In genomic region chr7:100153713-100154519, GRCh38 we compare ENCODE assay signal across 18 cellular contexts. TPM values are rescaled to one million over a fixed set of nuclear protein-coding genes. Genes with fewer than 3 reads are reported as not detected.
A peak's percentile ranks its signal among the peaks of the same experiment; 100 is the strongest.
DNase-seq lines count a peak whose midpoint lies in the region; ATAC-seq, FAIRE-seq and TF ChIP-seq lines count a peak whose summit lies in the region.
"Had no signal": no experiment of that assay in that cellular context is flagged by ENCODE, and none has a peak within 500 bp of the region (broad histone marks: within the 10 kb centered on the region; RNA-seq: fewer than 3 reads in every experiment).

No MANE protein-coding gene starts in this region.

- H3K4me1 ChIP-seq in SK-N-SH (ENCODE audit: control insufficient read depth in 1 of 2, insufficient read depth in 2 of 2, low read depth in 1 of 2, low read length in 1 of 2): peaks cover 18 to 21% of the 10 kb centered on the region in 2 experiments; a peak in 2 of 4 replicates
- H3K4me1 ChIP-seq in PC-9 (replicated peaks; ENCODE audit: insufficient read depth): peaks cover 44% of the 10 kb centered on the region
- peaks cover 5 to 8% of the 10 kb centered on the region in 2 donors for H3K4me1 ChIP-seq in small intestine (ENCODE audit: control insufficient read depth in 2 of 2, insufficient read depth in 1 of 2, low read depth in 1 of 2, low read length in 1 of 2)
- no peaks in the 10 kb centered on the region for H3K4me1 ChIP-seq in aorta (ENCODE audit: control insufficient read depth in 1 of 2, insufficient read depth in 2 of 2, low read length in 2 of 2)

- peaks cover 7% of the 10 kb centered on the region for H3K36me3 Mint-ChIP-seq in chondrocyte (ENCODE audit: low read depth)

- TF ChIP-seq CTCF in SK-N-SH (IDR thresholded peaks at IDR 0.05): no peak
- no peak for TF ChIP-seq CTCF in PC-9 (conservative IDR thresholded peaks at IDR 0.05)
- no peak for TF ChIP-seq CTCF in chondrocyte (IDR thresholded peaks at IDR 0.05)

- FAIRE-seq in small intestine (lab: Jason Lieb, UNC): no peak
- FAIRE-seq: A204.1, GM12891, HTR-8/SVneo had no signal

- H2AFZ ChIP-seq in SK-N-SH (ENCODE audit: low read depth): no peak overlapping the region
- no peak overlapping the region for H2AFZ ChIP-seq in PC-9

- no peaks in the 10 kb centered on the region for H3K27me3 ChIP-seq in SK-N-SH (ENCODE audit: insufficient read depth)
- H3K27me3 ChIP-seq in PC-9 (ENCODE audit: insufficient read depth, low read depth): no peaks in the 10 kb centered on the region
- no peaks in the 10 kb centered on the region for H3K27me3 ChIP-seq in small intestine (ENCODE audit: control insufficient read depth in 2 of 2, insufficient read depth in 2 of 2, low read length in 2 of 2)
- H3K27me3 ChIP-seq in aorta (ENCODE audit: control insufficient read depth in 1 of 2, insufficient read depth in 2 of 2, low read length in 1 of 2): no peaks in the 10 kb centered on the region

- ATAC-seq in SK-N-SH treated with all-trans-retinoic acid at 6 μM for 48 hours (no peak), aorta (ENCODE audit: low FRiP score) (no peak), HG03469 (IDR thresholded peaks at IDR 0.05; ENCODE audit: unreplicated experiment) (no peak)
- ATAC-seq: activated CD4-positive, CD25-positive, alpha-beta regulatory T cell treated with anti-CD3 and anti-CD28 coated beads, Interleukin-2, amount 50 U/mL, for 24 hours; HCT116 had no signal

- BruUV-seq in PC-9 (replicated peaks; lab: Mats Ljungman, UMichigan): no TSS peak

- 92% methylated on average over 12 of the region's 15 CpGs for WGBS in SK-N-SH (ENCODE audit: low lambda C conversion rate)
- WGBS in small intestine, 3 donors: 20 to 66% (median 38%) methylated on average over 15 of the region's 15 CpGs
- WGBS in aorta, 2 donors: 82 to 85% methylated on average over 15 of the region's 15 CpGs

- no peak overlapping the region for H3K4me3 ChIP-seq in SK-N-SH (ENCODE audit: low read depth in 2 of 2, low read length in 1 of 2)
- no peak overlapping the region for H3K4me3 ChIP-seq in PC-9
- no peak overlapping the region for H3K4me3 ChIP-seq in small intestine (ENCODE audit: low read depth in 1 of 2, low read length in 2 of 2)
- no peak overlapping the region for H3K4me3 ChIP-seq in aorta (ENCODE audit: low read length in 2 of 2)

- H3K27ac ChIP-seq in SK-N-SH (ENCODE audit: low read depth in 2 of 2, low read length in 1 of 2) (no peak overlapping the region; a peak in 1 of 4 replicates), PC-9 (peak overlapping the region; percentile 50), small intestine (ENCODE audit: low read depth in 1 of 2, low read length in 1 of 2) (peak overlapping the region; percentile 79 to 91), aorta (ENCODE audit: low read depth in 1 of 2, low read length in 2 of 2) (no peak overlapping the region)

- no peaks in the 10 kb centered on the region for H3K27me3 Mint-ChIP-seq in chondrocyte (ENCODE audit: low read depth)

- CTCF ChIA-PET in SK-N-SH (lab: Yijun Ruan, JAX): interaction anchor here (1.7 to 1.9 kb wide), 2 partner anchors 21 to 23 kb away, joined by 7 to 8 read pairs; no protein-coding TSS in a partner anchor
- CTCF ChIA-PET in PC-9 (lab: Charles Lee): no interaction called here

- intact Hi-C loops in PC-9 (cut with micrococcal nuclease; ENCODE audit: unreplicated experiment): no loop called here
- intact Hi-C loops in aorta (cut with DNase I): no loop called here

- H3K9me2 ChIP-seq in SK-N-SH (no peaks in the 10 kb centered on the region), PC-9 (ENCODE audit: insufficient read depth) (no peaks in the 10 kb centered on the region)

- H3K4me1 Mint-ChIP-seq in chondrocyte (ENCODE audit: low read depth): peaks cover 38% of the 10 kb centered on the region

- POLR2A ChIA-PET in SK-N-SH (lab: Yijun Ruan, JAX): interaction anchor here (0.9 to 1.5 kb wide), 3 partner anchors 13 to 27 kb away, joined by 3 to 5 read pairs (median 4); partner anchors contain the start of gene MBLAC1
- POLR2A ChIA-PET in PC-9 (lab: Charles Lee; ENCODE audit: unreplicated experiment): no interaction called here

- no peaks in the 10 kb centered on the region for H3K9me3 Mint-ChIP-seq in chondrocyte (ENCODE audit: low read depth)

- H3F3A ChIP-seq in SK-N-SH (replicated peaks; ENCODE audit: insufficient read depth) (peaks cover 15% of the 10 kb centered on the region), PC-9 (ENCODE audit: insufficient read depth, low read depth) (peaks cover 68% of the 10 kb centered on the region)

- TF ChIP-seq EP300 in SK-N-SH (IDR thresholded peaks at IDR 0.05; ENCODE audit: borderline replicate concordance in 1 of 2, low read depth in 1 of 2, low read length in 1 of 2): no peak

- H3K4me2 ChIP-seq in SK-N-SH (no peak overlapping the region), PC-9 (peak overlapping the region; percentile 11)

- H3K4me3 Mint-ChIP-seq in chondrocyte (ENCODE audit: unreplicated experiment): no peak overlapping the region

- H3K36me3 ChIP-seq in SK-N-SH (replicated peaks in 1 of 2; ENCODE audit: control insufficient read depth in 1 of 2, insufficient read depth in 2 of 2, low read length in 1 of 2) (peaks cover 39 to 44% of the 10 kb centered on the region in 2 experiments), PC-9 (ENCODE audit: low read depth) (peaks cover 4% of the 10 kb centered on the region; the same call in 1 of the 2 replicates), small intestine (ENCODE audit: control insufficient read depth in 2 of 2, insufficient read depth in 2 of 2, low read length in 2 of 2) (peaks cover 3 to 5% of the 10 kb centered on the region in 2 donors), aorta (ENCODE audit: control insufficient read depth in 1 of 2, insufficient read depth in 2 of 2, low read length in 1 of 2) (no peaks in the 10 kb centered on the region)

- H3K79me2 ChIP-seq in SK-N-SH (ENCODE audit: insufficient read depth) (peaks cover 78% of the 10 kb centered on the region), PC-9 (ENCODE audit: low read depth) (peaks cover 44% of the 10 kb centered on the region)

- peak; percentile 21 for DNase-seq in SK-N-SH
- no peak for DNase-seq in PC-9
- DNase-seq in chondrocyte (ENCODE audit: low spot score): no peak
- peak; percentile 82 for DNase-seq in small intestine
- DNase-seq in HCEC 1CT: no peak
- DNase-seq in aorta: no peak
- DNase-seq: DMS79 treated with DMSO at 0.1 percent for 48 hours, midbrain, NCI-H1417, NCI-H524, retina had no signal

- no peak for TF ChIP-seq RAD21 in SK-N-SH (IDR thresholded peaks at IDR 0.05; ENCODE audit: low read length)

- peaks cover 20% of the 10 kb centered on the region for H4K20me1 ChIP-seq in SK-N-SH (ENCODE audit: insufficient read depth)
- peaks cover 24% of the 10 kb centered on the region for H4K20me1 ChIP-seq in PC-9 (ENCODE audit: insufficient read depth)

- no peak overlapping the region for H3K9ac ChIP-seq in SK-N-SH

- peak overlapping the region; percentile 45 for H3K27ac Mint-ChIP-seq in chondrocyte (ENCODE audit: unreplicated experiment)

- H3K9me3 ChIP-seq in SK-N-SH (no peaks in the 10 kb centered on the region), PC-9 (ENCODE audit: insufficient read depth, low read depth) (no peaks in the 10 kb centered on the region), small intestine (ENCODE audit: control insufficient read depth, low read depth) (no peaks in the 10 kb centered on the region), aorta (ENCODE audit: control insufficient read depth, low read length) (no peaks in the 10 kb centered on the region)

TF ChIP-seq in SK-N-SH treated with all-trans-retinoic acid at 6 μM for 48 hours, 23 proteins besides CTCF, POLR2A, EP300 and RAD21 (continues in another document):
- no peak for TF ChIP-seq SNAI2 (CRISPR knock-in tag; IDR thresholded peaks at IDR 0.05)
- TF ChIP-seq ARNTL (CRISPR knock-in tag; IDR thresholded peaks at IDR 0.05; ENCODE audit: borderline replicate concordance, low read depth): no peak
- TF ChIP-seq PPARA (CRISPR knock-in tag; IDR thresholded peaks at IDR 0.05; ENCODE audit: borderline replicate concordance): no peak
- no peak for TF ChIP-seq BACH2 (CRISPR knock-in tag; IDR thresholded peaks at IDR 0.05; ENCODE audit: borderline replicate concordance)

RNA-seq across cellular contexts. Expression of gene TRAPPC14, which starts 4.6 kb away (rescaled TPM):
- polyA plus RNA-seq in SK-N-SH (2012; rRNA removed): 13.9 and 16.4 TPM in 2 replicates
- polyA plus RNA-seq in SK-N-SH (2012; cell fraction: cytosol; rRNA removed): 3.7 and 5.3 TPM in 2 replicates
- 125 and 160 TPM in 2 replicates for polyA plus RNA-seq in SK-N-SH (2012; cell fraction: nucleus; rRNA removed)
- total RNA-seq in PC-9 (2021): 20.5 and 23.4 TPM in 2 replicates
- 15.4 to 19.7 TPM (median 16.3 TPM) in 3 replicates for total RNA-seq in chondrocyte
- 10 to 100 TPM; 16.7 to 28.0 (median 25.1) TPM for polyA plus RNA-seq in small intestine
- total RNA-seq in aorta: 10 to 100 TPM; 16.5 to 17.4 TPM
- polyA plus RNA-seq in aorta: 10 to 100 TPM in 1 of 2 donors, 1 to 10 TPM in 1; 3.6 to 28.2 TPM

RNA-seq across cellular contexts. Expression of gene LAMTOR4, which starts 5.2 kb away (rescaled TPM):
- polyA plus RNA-seq in SK-N-SH (2012; rRNA removed) (600 and 630 TPM in 2 replicates), small intestine (100 to 1,000 TPM; 218 to 370 (median 226) TPM), aorta (100 to 1,000 TPM; 267 to 310 TPM)
- polyA plus RNA-seq in SK-N-SH (2012; cell fraction: cytosol; rRNA removed): 369 and 475 TPM in 2 replicates
- polyA plus RNA-seq in SK-N-SH (2012; cell fraction: nucleus; rRNA removed): 373 and 722 TPM in 2 replicates
- total RNA-seq in PC-9 (2021) (160 and 285 TPM in 2 replicates), chondrocyte (73.2 to 89.4 TPM (median 75.7 TPM) in 3 replicates), aorta (100 to 1,000 TPM in 1 of 2 donors, 10 to 100 TPM in 1; 80.2 to 104 TPM)

RNA-seq across cellular contexts. Expression of gene GAL3ST4, which starts 14.5 kb away (rescaled TPM):
- 9.0 and 9.4 TPM in 2 replicates for polyA plus RNA-seq in SK-N-SH (2012; rRNA removed)
- 4.0 and 6.4 TPM in 2 replicates for polyA plus RNA-seq in SK-N-SH (2012; cell fraction: cytosol; rRNA removed)
- polyA plus RNA-seq in SK-N-SH (2012; cell fraction: nucleus; rRNA removed): 20.7 and 25.6 TPM in 2 replicates
- total RNA-seq in PC-9 (2021): 1.4 and 2.7 TPM in 2 replicates
- 1.8 to 4.9 TPM (median 4.3 TPM) in 3 replicates for total RNA-seq in chondrocyte
- 1 to 10 TPM in 1 of 3 donors, under 1 TPM in 1, not detected in 1; 0.67 to 1.2 TPM for polyA plus RNA-seq in small intestine
- 10 to 100 TPM in 1 of 2 donors, 1 to 10 TPM in 1; 4.4 to 14.9 TPM for total RNA-seq in aorta
- 10 to 100 TPM in 1 of 2 donors, 1 to 10 TPM in 1; 5.8 to 12.5 TPM for polyA plus RNA-seq in aorta

RNA-seq across cellular contexts. Expression of gene GPC2, which starts 23.3 kb away (rescaled TPM):
- polyA plus RNA-seq in SK-N-SH (2012; rRNA removed) (12.9 and 14.2 TPM in 2 replicates), small intestine (under 1 TPM in 1 of 3 donors, not detected in 2; 0.94 TPM), aorta (1 to 10 TPM in 1 of 2 donors, under 1 TPM in 1; 0.63 to 1.2 TPM)
- polyA plus RNA-seq in SK-N-SH (2012; cell fraction: cytosol; rRNA removed): 2.8 and 5.2 TPM in 2 replicates
- 105 and 117 TPM in 2 replicates for polyA plus RNA-seq in SK-N-SH (2012; cell fraction: nucleus; rRNA removed)
- total RNA-seq in PC-9 (2021) (4.5 and 10.0 TPM in 2 replicates), chondrocyte (6.2 to 7.3 TPM (median 6.7 TPM) in 3 replicates), aorta (1 to 10 TPM in 1 of 2 donors, under 1 TPM in 1; 0.78 to 3.7 TPM)

RNA-seq across cellular contexts. Expression of gene STAG3, which starts 23.8 kb away (rescaled TPM):
- polyA plus RNA-seq in SK-N-SH (2012; rRNA removed) (0.10 and 0.31 TPM in 2 replicates), small intestine (1 to 10 TPM in 1 of 3 donors, under 1 TPM in 1, not detected in 1; 0.81 to 3.6 TPM), aorta (1 to 10 TPM in 1 of 2 donors, under 1 TPM in 1; 0.13 to 1.7 TPM)
- 0.03 and 0.08 TPM in 2 replicates for polyA plus RNA-seq in SK-N-SH (2012; cell fraction: cytosol; rRNA removed)
- polyA plus RNA-seq in SK-N-SH (2012; cell fraction: nucleus; rRNA removed): 1.4 and 1.8 TPM in 2 replicates
- total RNA-seq in PC-9 (2021) (0.83 and 1.4 TPM in 2 replicates), chondrocyte (0.57 to 1.2 TPM (median 0.64 TPM) in 3 replicates), aorta (1 to 10 TPM in 1 of 2 donors, under 1 TPM in 1; 0.96 to 1.5 TPM)

Comparison
In these comparisons a context has a peak if more than half of its experiments do, and no peak if none do; other contexts are left out.
1. DNase-seq: peak in SK-N-SH (single experiment) and small intestine (single experiment); none in PC-9 (0 of 2), chondrocyte (single experiment), HCEC 1CT (single experiment) and aorta (0 of 2).
2. H3K27ac ChIP-seq: peak in PC-9 (single experiment) and small intestine (2 of 2); none in SK-N-SH (0 of 2) and aorta (0 of 2).